In the genomic region with DNA sequence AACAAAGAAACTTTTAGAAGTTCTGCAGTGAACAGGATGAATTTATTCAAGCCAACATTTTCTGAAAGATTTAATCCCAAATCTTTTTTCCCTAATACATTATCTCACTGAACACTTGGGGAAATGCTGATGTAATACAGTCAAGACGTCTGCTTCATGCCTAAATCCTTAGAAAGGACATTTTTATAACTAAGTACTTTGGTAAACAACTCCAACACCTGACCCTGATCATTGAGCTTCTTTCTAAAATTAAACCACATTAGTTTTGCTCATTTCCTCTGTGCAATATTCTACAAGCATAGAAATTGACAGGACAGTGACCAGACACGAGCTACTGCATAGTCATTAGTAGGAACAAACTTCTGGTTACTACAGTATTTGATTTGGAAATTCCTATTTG, we compare ENCODE assay signal across 2 cellular contexts.
A peak's percentile ranks its signal among the peaks of the same experiment; 100 is the strongest.
TF ChIP-seq lines count a peak whose summit lies in the region.

No MANE protein-coding gene starts in this region.

TF ChIP-seq in IMR-90, 13 proteins besides CTCF, POLR2A, EP300 and RAD21:
- no peak for TF ChIP-seq USF2 (IDR thresholded peaks at IDR 0.05; ENCODE audit: low read depth, low read length)
- no peak for TF ChIP-seq BHLHE40 (IDR thresholded peaks at IDR 0.05; ENCODE audit: low read depth, low read length)
- TF ChIP-seq SMC3 (IDR thresholded peaks at IDR 0.05; ENCODE audit: low read depth, low read length), result no peak
- TF ChIP-seq MAFK (IDR thresholded peaks at IDR 0.05; ENCODE audit: low read depth, low read length), result no peak
- TF ChIP-seq NFE2L2 (IDR thresholded peaks at IDR 0.05; ENCODE audit: low read depth, low read length), result no peak
- no peak for TF ChIP-seq CEBPB (IDR thresholded peaks at IDR 0.05; ENCODE audit: low read depth, low read length)
- TF ChIP-seq FOS (IDR thresholded peaks at IDR 0.05; ENCODE audit: low read depth, low read length), result no peak
- TF ChIP-seq RFX5 (IDR thresholded peaks at IDR 0.05; ENCODE audit: low read depth, low read length), result no peak
- TF ChIP-seq ELK1 (IDR thresholded peaks at IDR 0.05; ENCODE audit: borderline replicate concordance, low read depth, low read length), result no peak
- no peak for TF ChIP-seq MAZ (IDR thresholded peaks at IDR 0.05; ENCODE audit: borderline replicate concordance, low read depth, low read length)
- TF ChIP-seq CHD1 (IDR thresholded peaks at IDR 0.05; ENCODE audit: low read depth, low read length), result no peak
- TF ChIP-seq RCOR1 (IDR thresholded peaks at IDR 0.05; ENCODE audit: insufficient replicate concordance, low read length), result no peak
- no peak for TF ChIP-seq MXI1 (IDR thresholded peaks at IDR 0.05; ENCODE audit: borderline replicate concordance, low read depth, low read length)
TF ChIP-seq in IMR-90: peak in this region for 0.

TF ChIP-seq in SK-N-SH treated with all-trans-retinoic acid at 6 μM for 48 hours, 23 proteins besides CTCF, POLR2A, EP300 and RAD21:
- TF ChIP-seq ZC3H10 (CRISPR knock-in tag; IDR thresholded peaks at IDR 0.05), result peak; percentile 40; the same call in 1 of the 2 replicates
- TF ChIP-seq OSR1 (CRISPR knock-in tag; IDR thresholded peaks at IDR 0.05), result no peak
- TF ChIP-seq TOX (CRISPR knock-in tag; IDR thresholded peaks at IDR 0.05; ENCODE audit: borderline replicate concordance), result peak; percentile 77
TF ChIP-seq in SK-N-SH treated with all-trans-retinoic acid at 6 μM for 48 hours: peak in this region for 2.
